ENCODE assay signal across 8 cellular contexts in genomic region chr2:43218550-43219382, GRCh38. TPM values are rescaled to one million over a fixed set of nuclear protein-coding genes. Genes with fewer than 3 reads are reported as not detected.
DNase-seq lines count a peak whose midpoint lies in the region; ATAC-seq and TF ChIP-seq lines count a peak whose summit lies in the region.

No MANE protein-coding gene starts in this region.

- peak overlapping the region; percentile 94 for H3K27ac ChIP-seq in skeletal muscle tissue (ENCODE audit: low read depth, low read length)

- in situ Hi-C loops in SK-MEL-5 (cut with HindIII; ENCODE audit: low pct_unique_long_range_greater_than_20kb, low sequenced_read_pairs): no loop called here

- ATAC-seq in HG02938 (IDR thresholded peaks at IDR 0.05; ENCODE audit: unreplicated experiment) (peak; percentile 34), left ventricle myocardium superior (peak; percentile 41)

- H3K4me3 ChIP-seq in GM12865 (ENCODE audit: low read depth, low read length) (peak overlapping the region; percentile 91), skeletal muscle tissue (ENCODE audit: low read length in 3 of 3) (peak overlapping the region; percentile 87 to 97 (median 92))

- intact Hi-C loops in left ventricle myocardium superior (cut with micrococcal nuclease): no loop called here

- no peaks in the 10 kb centered on the region for H3K27me3 ChIP-seq in skeletal muscle tissue (ENCODE audit: control insufficient read depth in 3 of 3, insufficient read depth in 3 of 3, low read length in 3 of 3)

- peak overlapping the region; percentile 91 for H3K4me3 Mint-ChIP-seq in activated naive CD8-positive, alpha-beta T cell

- DNase-seq in GM12865 (ENCODE audit: low read depth): peak; percentile 87
- peak; percentile 36 for DNase-seq in SK-MEL-5 (ENCODE audit: low read depth, low spot score)
- peak; percentile 71 for DNase-seq in left ventricle myocardium superior
- no peak for DNase-seq in NCI-H1048 (lab: John Stamatoyannopoulos, UW)
- no peak for DNase-seq in SK-N-DZ (ENCODE audit: low spot score)

- no peaks in the 10 kb centered on the region for H3K27me3 Mint-ChIP-seq in activated naive CD8-positive, alpha-beta T cell

- TF ChIP-seq CTCF in GM12865 (IDR thresholded peaks at IDR 0.05; ENCODE audit: insufficient read depth, low read depth, low read length, missing control alignments): no peak

- H3K9me3 ChIP-seq in skeletal muscle tissue (ENCODE audit: control insufficient read depth in 3 of 3, low read length in 3 of 3): no peaks in the 10 kb centered on the region

- peaks cover 57% of the 10 kb centered on the region for H3K4me1 Mint-ChIP-seq in activated naive CD8-positive, alpha-beta T cell (ENCODE audit: low read depth)

- H3K36me3 Mint-ChIP-seq in activated naive CD8-positive, alpha-beta T cell: peaks cover 8% of the 10 kb centered on the region

- no peaks in the 10 kb centered on the region for H3K9me3 Mint-ChIP-seq in activated naive CD8-positive, alpha-beta T cell (ENCODE audit: low read depth)

- peaks cover 50 to 62% (median 60%) of the 10 kb centered on the region in 3 donors for H3K4me1 ChIP-seq in skeletal muscle tissue (ENCODE audit: control insufficient read depth in 3 of 3, insufficient read depth in 3 of 3, low read length in 3 of 3)

- H3K36me3 ChIP-seq in skeletal muscle tissue (ENCODE audit: control insufficient read depth in 3 of 3, insufficient read depth in 3 of 3, low read length in 3 of 3): peaks cover 0 to 14% (median 9%) of the 10 kb centered on the region in 3 donors

- peak overlapping the region; percentile 99 for H3K27ac Mint-ChIP-seq in activated naive CD8-positive, alpha-beta T cell

- peak overlapping the region; percentile 89 to 99 (median 93) for H3K9ac ChIP-seq in skeletal muscle tissue (ENCODE audit: low read depth in 1 of 3, low read length in 3 of 3)

RNA-seq across cellular contexts. Expression of gene ZFP36L2, which starts 7.6 kb away (rescaled TPM):
- total RNA-seq in SK-MEL-5 (2014; rRNA removed; shearing (Covaris generic)): 5.2 and 5.7 TPM in 2 replicates
- polyA plus RNA-seq in SK-MEL-5 (2015; cell fraction: cytosol; rRNA removed): 39.6 and 62.8 TPM in 2 replicates
- 16.3 and 26.1 TPM in 2 replicates for polyA plus RNA-seq in SK-MEL-5 (2015; cell fraction: nucleus; rRNA removed)
- 55.0 TPM for total RNA-seq in left ventricle myocardium superior
- 14.1 TPM for total RNA-seq in skeletal muscle tissue
- 6.8 and 7.1 TPM in 2 replicates for polyA plus RNA-seq in SK-N-DZ (2014; cell fraction: cytosol; rRNA removed)
- polyA plus RNA-seq in SK-N-DZ (2014; cell fraction: nucleus; rRNA removed): 4.0 and 4.1 TPM in 2 replicates

Comparison
In these comparisons a context has a peak if more than half of its experiments do, and no peak if none do; other contexts are left out.
1. DNase-seq: peak in GM12865 (single experiment), SK-MEL-5 (single experiment) and left ventricle myocardium superior (single experiment); none in NCI-H1048 (single experiment) and SK-N-DZ (single experiment).